20 cellular contexts compared by ENCODE assay signal in genomic region chr1:9024837-9025236, GRCh38. TPM values are rescaled to one million over a fixed set of nuclear protein-coding genes. Genes with fewer than 3 reads are reported as not detected.
DNase-seq lines count a peak whose midpoint lies in the region; ATAC-seq, FAIRE-seq and TF ChIP-seq lines count a peak whose summit lies in the region.
"Had no signal": no experiment of that assay in that cellular context is flagged by ENCODE, and none has a peak within 500 bp of the region (broad histone marks: within the 10 kb centered on the region; RNA-seq: fewer than 3 reads in every experiment).

No MANE protein-coding gene starts in this region.

- H2BK5ac ChIP-seq in H1 (ENCODE audit: low read depth, low read length), result no peak overlapping the region

- TF ChIP-seq EP300 in H1 (IDR thresholded peaks at IDR 0.05; ENCODE audit: borderline replicate concordance in 1 of 2, low read depth in 2 of 2, low read length in 2 of 2), result no peak

- H3K36me3 ChIP-seq in A673 (ENCODE audit: insufficient read depth, low read length, poor library complexity, severe bottlenecking) (no peaks in the 10 kb centered on the region), H1 (ENCODE audit: control insufficient read depth in 2 of 4, insufficient read depth in 4 of 4, low read length in 3 of 4) (no peaks in the 10 kb centered on the region)
- H3K36me3 ChIP-seq: HAP-1 had no signal

- no peak overlapping the region for H3K4me2 ChIP-seq in H1 (ENCODE audit: insufficient read depth in 1 of 2, low read depth in 2 of 2, low read length in 2 of 2)
- H3K4me2 ChIP-seq: A549 had no signal

- no peak for FAIRE-seq in H1 (lab: Jason Lieb, UNC)
- FAIRE-seq: A549, GM12878, GM18507, H54 had no signal

- H3K9ac ChIP-seq in H1 (replicated peaks in 1 of 4; ENCODE audit: extremely low read depth in 1 of 4, low read depth in 3 of 4, low read length in 3 of 4), result no peak overlapping the region
- H3K9ac ChIP-seq: GM23248 had no signal

- no peaks in the 10 kb centered on the region for H3K79me2 ChIP-seq in H1 (ENCODE audit: control insufficient read depth in 1 of 2, insufficient read depth in 2 of 2, low read length in 2 of 2)

- POLR2A ChIA-PET in A673 (lab: Charles Lee; ENCODE audit: low non-redundant PET) (no interaction called here), H1 (lab: Charles Lee; ENCODE audit: partially characterized antibody) (no interaction called here)

- H3K79me1 ChIP-seq in H1 (ENCODE audit: low read depth, low read length), result no peaks in the 10 kb centered on the region; the same call in 1 of the 2 replicates

- H2BK20ac ChIP-seq in H1 (ENCODE audit: low read length), result no peak overlapping the region

- H2AFZ ChIP-seq in H1 (ENCODE audit: low read length), result no peak overlapping the region
- H2AFZ ChIP-seq: GM23248 had no signal

- H3K4me3 ChIP-seq in A673 (ENCODE audit: low read depth, low read length, poor library complexity, severe bottlenecking) (no peak overlapping the region), H1 (ENCODE audit: extremely low read depth in 1 of 4, insufficient read depth in 2 of 4, low read depth in 3 of 4, low read length in 4 of 4) (no peak overlapping the region)
- H3K4me3 ChIP-seq: A549, GM12878, GM23248, HAP-1 had no signal

- no peak overlapping the region for H3K56ac ChIP-seq in H1 (replicated peaks; ENCODE audit: insufficient read length, low read depth, low read length)

- no peak for TF ChIP-seq POLR2A in H1 (IDR thresholded peaks at IDR 0.05; ENCODE audit: control extremely low read depth in 1 of 2, low read depth in 2 of 2, low read length in 2 of 2)

- H3K27ac ChIP-seq in A673 (ENCODE audit: low read depth, low read length, poor library complexity, severe bottlenecking) (no peak overlapping the region), H1 (ENCODE audit: low read depth, low read length) (no peak overlapping the region)
- H3K27ac ChIP-seq: A549, GM23248 had no signal

- H3K4me1 ChIP-seq in A673 (ENCODE audit: insufficient read depth, low read length, poor library complexity, severe bottlenecking), result no peaks in the 10 kb centered on the region
- no peaks in the 10 kb centered on the region for H3K4me1 ChIP-seq in H1 (replicated peaks in 1 of 4; ENCODE audit: control insufficient read depth in 3 of 4, insufficient read depth in 4 of 4, low read length in 3 of 4)
- H3K4me1 ChIP-seq: A549, HAP-1 had no signal

- no peaks in the 10 kb centered on the region for H4K20me1 ChIP-seq in H1 (replicated peaks in 1 of 2; ENCODE audit: control insufficient read depth in 1 of 2, insufficient read depth in 2 of 2, low read length in 2 of 2)

- H3K23ac ChIP-seq in H1 (ENCODE audit: insufficient read length), result no peak overlapping the region

- H2BK120ac ChIP-seq in H1 (replicated peaks; ENCODE audit: low read depth, low read length), result no peak overlapping the region

- TF ChIP-seq RAD21 in H1 (IDR thresholded peaks at IDR 0.05 in 1 of 2, conservative IDR thresholded peaks at IDR 0.05 in 1 of 2; ENCODE audit: low read depth in 2 of 2, low read length in 2 of 2), result no peak

- no peak overlapping the region for H2BK12ac ChIP-seq in H1 (ENCODE audit: low read depth, low read length)

- peak overlapping the region; percentile 72; the same call in 1 of the 2 replicates for H4K8ac ChIP-seq in H1 (ENCODE audit: extremely low read depth, insufficient read depth, low read length)

- WGBS in H1 (ENCODE audit: extremely low coverage in 1 of 2, insufficient coverage in 1 of 2, insufficient read length in 1 of 2, insufficient replicate concordance in 2 of 2, low coverage in 1 of 2, low lambda C conversion rate in 2 of 2, missing lambda C conversion rate in 1 of 2), 2 experiments, result 89% methylated on average over 20 of the region's 20 CpGs; no CpG with 5 or more reads in 1 of the 2 experiments

- no peak overlapping the region for H4K91ac ChIP-seq in H1 (replicated peaks; ENCODE audit: insufficient read length, low read length)

- no peak overlapping the region for H2AK5ac ChIP-seq in H1 (ENCODE audit: low read depth, low read length)

- CTCF ChIA-PET in A673 (lab: Charles Lee) (no interaction called here), H1 (lab: Charles Lee; ENCODE audit: partially characterized antibody) (interaction anchor here (1.4 to 3.6 kb wide), 2 partner anchors 16 to 76 kb away, joined by 3 to 12 read pairs; no protein-coding TSS in a partner anchor)

- no peak overlapping the region for H3K14ac ChIP-seq in H1 (ENCODE audit: insufficient read length)

- no peak overlapping the region for H2BK15ac ChIP-seq in H1 (ENCODE audit: low read length)

- H3K4ac ChIP-seq in H1 (replicated peaks; ENCODE audit: insufficient read length, low read depth, low read length), result no peak overlapping the region

- H3K27me3 ChIP-seq in A673 (replicated peaks; ENCODE audit: insufficient read depth, low read depth, low read length, poor library complexity) (no peaks in the 10 kb centered on the region), H1 (replicated peaks in 1 of 4; ENCODE audit: control insufficient read depth in 3 of 4, extremely low read depth in 1 of 4, insufficient read depth in 3 of 4, low read length in 3 of 4) (no peaks in the 10 kb centered on the region)

- H3K9me3 ChIP-seq in A673 (ENCODE audit: low read depth, low read length, poor library complexity, severe bottlenecking), result no peaks in the 10 kb centered on the region
- no peaks in the 10 kb centered on the region for H3K9me3 ChIP-seq in H1 (ENCODE audit: insufficient read depth in 2 of 2, low read depth in 1 of 2, low read length in 1 of 2)
- H3K9me3 ChIP-seq: A549, HAP-1 had no signal

- in situ Hi-C loops in GM13977 (cut with MboI; ENCODE audit: low pct_unique_long_range_greater_than_20kb, low sequenced_read_pairs, unreplicated experiment), result no loop called here

- no peak overlapping the region for H3K18ac ChIP-seq in H1 (ENCODE audit: extremely low read depth, low read length)

- ATAC-seq in GM21717 (IDR thresholded peaks at IDR 0.05; ENCODE audit: unreplicated experiment) (no peak), GM21737 (IDR thresholded peaks at IDR 0.05; ENCODE audit: unreplicated experiment) (no peak), HG02884 (IDR thresholded peaks at IDR 0.05; ENCODE audit: unreplicated experiment) (no peak)
- ATAC-seq: GM12878 had no signal

- TF ChIP-seq CTCF in A673 (conservative IDR thresholded peaks at IDR 0.05; ENCODE audit: low read depth, low read length), result 0 out of 2 replicates have a peak, but pooled peaks have one; percentile 14
- TF ChIP-seq CTCF in GM13977 (IDR thresholded peaks at IDR 0.05; ENCODE audit: extremely low read depth, insufficient read depth, missing control alignments), result peak; percentile 4
- TF ChIP-seq CTCF in H1 (IDR thresholded peaks at IDR 0.05; ENCODE audit: control extremely low read depth in 1 of 3, insufficient read depth in 1 of 3, low read depth in 1 of 3, low read length in 3 of 3), result no peak

- intact Hi-C loops in A673 (cut with micrococcal nuclease; ENCODE audit: unreplicated experiment), result no loop called here

- DNase-seq in A673 (ENCODE audit: low spot score), result no peak
- no peak for DNase-seq in GM13977 (ENCODE audit: low spot score)
- DNase-seq in H1 (ENCODE audit: low read depth in 1 of 2, low spot score in 2 of 2), result no peak
- DNase-seq: 8988T; C1 segment of cervical spinal cord; Calu3; CD4-positive, alpha-beta memory T cell; COR-L47; DMS79 treated with DMSO at 0.1 percent for 48 hours; GDM1; GM23248 had no signal

- H3K23me2 ChIP-seq in H1 (ENCODE audit: low read depth, low read length), result no peaks in the 10 kb centered on the region

- no TSS peak for BruUV-seq in A673 (replicated peaks; lab: Mats Ljungman, UMichigan)

- H4K5ac ChIP-seq in H1 (ENCODE audit: insufficient read length, low read depth, low read length), result no peak overlapping the region

TF ChIP-seq in H1, 55 proteins besides CTCF, POLR2A, EP300 and RAD21:
- TF ChIP-seq ZNF274 (IDR thresholded peaks at IDR 0.05; ENCODE audit: borderline replicate concordance, extremely low read depth, low read length), result no peak
- TF ChIP-seq BRCA1 (IDR thresholded peaks at IDR 0.05; ENCODE audit: low read depth, low read length), result no peak
- no peak for TF ChIP-seq GABPA (IDR thresholded peaks at IDR 0.05; ENCODE audit: borderline replicate concordance, insufficient read depth, low read length)
- TF ChIP-seq MAFK (IDR thresholded peaks at IDR 0.05; ENCODE audit: low read depth, low read length), result no peak
- TF ChIP-seq EGR1 (IDR thresholded peaks at IDR 0.05; ENCODE audit: borderline replicate concordance, low read depth, low read length), result no peak
- TF ChIP-seq TEAD4 (IDR thresholded peaks at IDR 0.05; ENCODE audit: low read depth, low read length), result no peak
- no peak for TF ChIP-seq TAF1 (IDR thresholded peaks at IDR 0.05; ENCODE audit: low read depth, low read length)
- no peak for TF ChIP-seq HDAC6 (IDR thresholded peaks at IDR 0.05; ENCODE audit: low read depth, low read length)
- TF ChIP-seq TAF7 (optimal IDR thresholded peaks at IDR 0.05; ENCODE audit: borderline replicate concordance, low read depth, low read length), result no peak
- TF ChIP-seq SIN3A (conservative IDR thresholded peaks at IDR 0.05 in 1 of 2, IDR thresholded peaks at IDR 0.05 in 1 of 2; ENCODE audit: low read depth in 1 of 2, low read length in 2 of 2), result no peak
- TF ChIP-seq CBX8 (IDR thresholded peaks at IDR 0.05; ENCODE audit: borderline replicate concordance, low read depth, low read length), result no peak
- no peak for TF ChIP-seq CBX5 (IDR thresholded peaks at IDR 0.05; ENCODE audit: low read depth, low read length)

RNA-seq across cellular contexts. Expression of gene SLC2A7, which starts 1.4 kb away (rescaled TPM):
- total RNA-seq in A673 (2021), result not detected in 2 replicates
- total RNA-seq in H1 (2021; fragmentation: NEBNext Ultra II Directional; extraction: Animal tissue kit (Norgen Biotek cat#: 25700)), result not detected in 2 replicates
- polyA plus RNA-seq in H1 (2011; rRNA removed), result not detected in 2 replicates
- not detected for polyA plus RNA-seq in H1 (2011; cell fraction: cytosol; rRNA removed)
- polyA plus RNA-seq in H1 (2011; cell fraction: nucleus; rRNA removed), result not detected
- polyA plus RNA-seq in H1 (2012, experiment 1 of 2), result not detected in 4 replicates
- not detected for polyA plus RNA-seq in H1 (2012, experiment 2 of 2)
- not detected for polyA plus RNA-seq in H1 (2013, experiment 1 of 2)
- polyA plus RNA-seq in H1 (2013, experiment 2 of 2), result not detected
- not detected in 2 replicates for polyA minus RNA-seq in H1 (2011; rRNA and poly(A)+ RNA removed)
- polyA minus RNA-seq in H1 (2011; cell fraction: cytosol; rRNA and poly(A)+ RNA removed), result not detected
- polyA minus RNA-seq in H1 (2011; cell fraction: nucleus; rRNA and poly(A)+ RNA removed), result not detected
- total RNA-seq: Calu3; CD4-positive, alpha-beta memory T cell; GM12878; GM23248 had no signal
- polyA plus RNA-seq: A549; BJ; CD4-positive, alpha-beta memory T cell; GM12878; GM23248 had no signal

RNA-seq across cellular contexts. Expression of gene SLC2A5, which starts 44.6 kb away (rescaled TPM):
- not detected in 2 replicates for total RNA-seq in A673 (2021)
- total RNA-seq in H1 (2021; fragmentation: NEBNext Ultra II Directional; extraction: Animal tissue kit (Norgen Biotek cat#: 25700)), result not detected in 2 replicates
- polyA plus RNA-seq in H1 (2011; rRNA removed), result 0.12 and 0.14 TPM in 2 replicates
- 0.12 TPM for polyA plus RNA-seq in H1 (2011; cell fraction: cytosol; rRNA removed)
- polyA plus RNA-seq in H1 (2011; cell fraction: nucleus; rRNA removed), result 0.27 TPM
- polyA plus RNA-seq in H1 (2012, experiment 1 of 2), result 0.06 to 0.08 TPM (median 0.08 TPM) in 3 of 4 replicates, not detected in the other
- not detected for polyA plus RNA-seq in H1 (2012, experiment 2 of 2)
- polyA plus RNA-seq in H1 (2013, experiment 1 of 2), result 0.06 TPM
- 0.04 TPM for polyA plus RNA-seq in H1 (2013, experiment 2 of 2)
- polyA minus RNA-seq in H1 (2011; rRNA and poly(A)+ RNA removed), result 0.03 and 0.07 TPM in 2 replicates
- polyA minus RNA-seq in H1 (2011; cell fraction: cytosol; rRNA and poly(A)+ RNA removed), result not detected
- 0.10 TPM for polyA minus RNA-seq in H1 (2011; cell fraction: nucleus; rRNA and poly(A)+ RNA removed)
- polyA plus RNA-seq: CD4-positive, alpha-beta memory T cell had no signal

Comparison
In these comparisons a context has a peak if more than half of its experiments do, and no peak if none do; other contexts are left out.
1. CTCF ChIP-seq: peak in A673 (single experiment) and GM13977 (single experiment); none in H1 (0 of 3).